Comparison of ENCODE assay signal across 8 cellular contexts in the genomic region with DNA sequence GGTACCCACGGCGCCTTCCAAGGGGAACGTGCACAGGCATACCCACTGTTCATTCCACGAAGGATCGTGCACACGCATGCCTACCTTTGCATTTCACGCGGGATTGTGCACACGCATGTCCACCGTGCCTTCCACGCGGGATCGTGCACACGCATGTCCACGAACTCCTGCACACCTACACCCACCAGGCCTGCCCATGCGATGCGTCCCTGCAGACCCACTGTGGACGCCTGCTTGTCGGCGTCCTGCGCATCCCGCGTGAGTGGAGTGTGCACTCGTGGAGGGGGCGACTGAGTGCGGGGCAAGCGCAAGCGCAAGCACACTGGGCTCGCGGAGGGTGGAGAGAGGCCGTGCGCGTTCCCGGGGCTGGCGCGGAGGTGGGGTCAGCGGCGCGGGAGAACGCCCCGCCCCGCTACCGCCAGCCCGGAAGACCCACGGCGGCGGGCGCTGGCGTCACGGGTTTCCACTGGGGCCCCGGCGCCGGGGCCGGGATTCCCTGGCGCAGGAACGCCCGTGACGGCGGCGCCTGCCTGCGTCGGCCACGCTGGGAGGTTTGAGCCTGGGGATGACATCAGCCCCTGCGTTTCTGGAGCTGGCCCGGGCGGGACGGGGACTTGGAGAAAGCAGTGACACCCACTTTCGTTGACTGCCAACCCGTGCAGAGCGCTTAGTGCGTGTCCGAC. TPM values are rescaled to one million over a fixed set of nuclear protein-coding genes. Genes with fewer than 3 reads are reported as not detected.
DNase-seq lines count a peak whose midpoint lies in the region; ATAC-seq and TF ChIP-seq lines count a peak whose summit lies in the region.

No MANE protein-coding gene starts in this region.

- no peaks in the 10 kb centered on the region for H3K9me3 ChIP-seq in ovary

- DNase-seq in AG20443 (ENCODE audit: low spot score) (peak; percentile 89), GM23338 (ENCODE audit: low spot score) (peak; percentile 63), SK-MEL-5 (ENCODE audit: low read depth, low spot score) (peak; percentile 60), amniotic stem cell (lab: John Stamatoyannopoulos, UW) (peak; percentile 55), left cardiac atrium (peak; percentile 91), ovary (peak; percentile 65 to 82 (median 76)), NCI-H510A (lab: John Stamatoyannopoulos, UW) (no peak)

- TF ChIP-seq CTCF in GM23338 (conservative IDR thresholded peaks at IDR 0.05; ENCODE audit: low read depth in 2 of 2) (no peak), ovary (IDR thresholded peaks at IDR 0.05) (no peak)

- peaks cover 34% of the 10 kb centered on the region for H3K27me3 ChIP-seq in GM23338 (ENCODE audit: insufficient read depth)
- H3K27me3 ChIP-seq in ovary: no peaks in the 10 kb centered on the region

- no peaks in the 10 kb centered on the region for H3K36me3 ChIP-seq in GM23338 (ENCODE audit: insufficient read depth)
- H3K36me3 ChIP-seq in ovary: no peaks in the 10 kb centered on the region

- no peaks in the 10 kb centered on the region for H3K36me3 Mint-ChIP-seq in GM23338 (ENCODE audit: low read depth)

- H3K4me3 ChIP-seq in GM23338 (peak overlapping the region; percentile 60), ovary (peak overlapping the region; percentile 51)

- peak overlapping the region; percentile 66 for H3K4me3 Mint-ChIP-seq in GM23338

- H3K4me1 ChIP-seq in GM23338 (ENCODE audit: insufficient read depth): peaks cover 9% of the 10 kb centered on the region; the same call in 1 of the 2 replicates
- H3K4me1 ChIP-seq in ovary (ENCODE audit: insufficient read depth): peaks cover 11% of the 10 kb centered on the region

- no peaks in the 10 kb centered on the region for H3K9me2 ChIP-seq in GM23338 (ENCODE audit: insufficient read depth)

- H3K4me2 ChIP-seq in GM23338: peak overlapping the region; percentile 78

- in situ Hi-C loops in SK-MEL-5 (cut with HindIII; ENCODE audit: low pct_unique_long_range_greater_than_20kb, low sequenced_read_pairs): no loop called here

- H3K27ac Mint-ChIP-seq in GM23338: no peak overlapping the region

- peak overlapping the region; percentile 81 for H2AFZ ChIP-seq in GM23338

- 1 to 2% (median 1%) methylated on average over 61 to 72 of the region's 72 CpGs for WGBS in ovary, 3 donors

- intact Hi-C loops in left cardiac atrium (cut with DNase I): loop anchor here (5.0 kb wide), 2 partner anchors 43 to 48 kb away; no protein-coding TSS in a partner anchor
- intact Hi-C loops in ovary (cut with DNase I): loop anchor here in 2 of 4 donors (5.0 to 10.0 kb wide), 2 partner anchors 50 to 83 kb away; no protein-coding TSS in a partner anchor

- no peaks in the 10 kb centered on the region for H3K9me3 Mint-ChIP-seq in GM23338

- H3K27ac ChIP-seq in GM23338 (ENCODE audit: low read depth): no peak overlapping the region
- H3K27ac ChIP-seq in ovary: no peak overlapping the region

- no peak for TF ChIP-seq EP300 in ovary (IDR thresholded peaks at IDR 0.05)

- peaks cover 43% of the 10 kb centered on the region for H3K27me3 Mint-ChIP-seq in GM23338 (ENCODE audit: insufficient read depth, low read depth, poor library complexity)

- H3F3A ChIP-seq in GM23338 (replicated peaks; ENCODE audit: low read depth): 0 out of 2 replicates have a peak, but pooled peaks cover 2% of the 10 kb centered on the region

- no peak for TF ChIP-seq POLR2A in ovary (IDR thresholded peaks at IDR 0.05)

- ATAC-seq in GM23338 (peak; percentile 60), left cardiac atrium (peak; percentile 84 to 86), HG03457 (IDR thresholded peaks at IDR 0.05; ENCODE audit: unreplicated experiment) (no peak)

- H3K4me1 Mint-ChIP-seq in GM23338: peaks cover 19% of the 10 kb centered on the region; the same call in 2 of the 3 replicates

- no peaks in the 10 kb centered on the region for H3K79me2 ChIP-seq in GM23338 (replicated peaks; ENCODE audit: insufficient read depth)

- no peaks in the 10 kb centered on the region for H4K20me1 ChIP-seq in GM23338 (replicated peaks; ENCODE audit: insufficient read depth)

TF ChIP-seq in GM23338, 12 proteins besides CTCF, POLR2A, EP300 and RAD21 (continues in another document):
- TF ChIP-seq ZNF114 (CRISPR knock-in tag; IDR thresholded peaks at IDR 0.05): no peak
- TF ChIP-seq, protein P1, sequence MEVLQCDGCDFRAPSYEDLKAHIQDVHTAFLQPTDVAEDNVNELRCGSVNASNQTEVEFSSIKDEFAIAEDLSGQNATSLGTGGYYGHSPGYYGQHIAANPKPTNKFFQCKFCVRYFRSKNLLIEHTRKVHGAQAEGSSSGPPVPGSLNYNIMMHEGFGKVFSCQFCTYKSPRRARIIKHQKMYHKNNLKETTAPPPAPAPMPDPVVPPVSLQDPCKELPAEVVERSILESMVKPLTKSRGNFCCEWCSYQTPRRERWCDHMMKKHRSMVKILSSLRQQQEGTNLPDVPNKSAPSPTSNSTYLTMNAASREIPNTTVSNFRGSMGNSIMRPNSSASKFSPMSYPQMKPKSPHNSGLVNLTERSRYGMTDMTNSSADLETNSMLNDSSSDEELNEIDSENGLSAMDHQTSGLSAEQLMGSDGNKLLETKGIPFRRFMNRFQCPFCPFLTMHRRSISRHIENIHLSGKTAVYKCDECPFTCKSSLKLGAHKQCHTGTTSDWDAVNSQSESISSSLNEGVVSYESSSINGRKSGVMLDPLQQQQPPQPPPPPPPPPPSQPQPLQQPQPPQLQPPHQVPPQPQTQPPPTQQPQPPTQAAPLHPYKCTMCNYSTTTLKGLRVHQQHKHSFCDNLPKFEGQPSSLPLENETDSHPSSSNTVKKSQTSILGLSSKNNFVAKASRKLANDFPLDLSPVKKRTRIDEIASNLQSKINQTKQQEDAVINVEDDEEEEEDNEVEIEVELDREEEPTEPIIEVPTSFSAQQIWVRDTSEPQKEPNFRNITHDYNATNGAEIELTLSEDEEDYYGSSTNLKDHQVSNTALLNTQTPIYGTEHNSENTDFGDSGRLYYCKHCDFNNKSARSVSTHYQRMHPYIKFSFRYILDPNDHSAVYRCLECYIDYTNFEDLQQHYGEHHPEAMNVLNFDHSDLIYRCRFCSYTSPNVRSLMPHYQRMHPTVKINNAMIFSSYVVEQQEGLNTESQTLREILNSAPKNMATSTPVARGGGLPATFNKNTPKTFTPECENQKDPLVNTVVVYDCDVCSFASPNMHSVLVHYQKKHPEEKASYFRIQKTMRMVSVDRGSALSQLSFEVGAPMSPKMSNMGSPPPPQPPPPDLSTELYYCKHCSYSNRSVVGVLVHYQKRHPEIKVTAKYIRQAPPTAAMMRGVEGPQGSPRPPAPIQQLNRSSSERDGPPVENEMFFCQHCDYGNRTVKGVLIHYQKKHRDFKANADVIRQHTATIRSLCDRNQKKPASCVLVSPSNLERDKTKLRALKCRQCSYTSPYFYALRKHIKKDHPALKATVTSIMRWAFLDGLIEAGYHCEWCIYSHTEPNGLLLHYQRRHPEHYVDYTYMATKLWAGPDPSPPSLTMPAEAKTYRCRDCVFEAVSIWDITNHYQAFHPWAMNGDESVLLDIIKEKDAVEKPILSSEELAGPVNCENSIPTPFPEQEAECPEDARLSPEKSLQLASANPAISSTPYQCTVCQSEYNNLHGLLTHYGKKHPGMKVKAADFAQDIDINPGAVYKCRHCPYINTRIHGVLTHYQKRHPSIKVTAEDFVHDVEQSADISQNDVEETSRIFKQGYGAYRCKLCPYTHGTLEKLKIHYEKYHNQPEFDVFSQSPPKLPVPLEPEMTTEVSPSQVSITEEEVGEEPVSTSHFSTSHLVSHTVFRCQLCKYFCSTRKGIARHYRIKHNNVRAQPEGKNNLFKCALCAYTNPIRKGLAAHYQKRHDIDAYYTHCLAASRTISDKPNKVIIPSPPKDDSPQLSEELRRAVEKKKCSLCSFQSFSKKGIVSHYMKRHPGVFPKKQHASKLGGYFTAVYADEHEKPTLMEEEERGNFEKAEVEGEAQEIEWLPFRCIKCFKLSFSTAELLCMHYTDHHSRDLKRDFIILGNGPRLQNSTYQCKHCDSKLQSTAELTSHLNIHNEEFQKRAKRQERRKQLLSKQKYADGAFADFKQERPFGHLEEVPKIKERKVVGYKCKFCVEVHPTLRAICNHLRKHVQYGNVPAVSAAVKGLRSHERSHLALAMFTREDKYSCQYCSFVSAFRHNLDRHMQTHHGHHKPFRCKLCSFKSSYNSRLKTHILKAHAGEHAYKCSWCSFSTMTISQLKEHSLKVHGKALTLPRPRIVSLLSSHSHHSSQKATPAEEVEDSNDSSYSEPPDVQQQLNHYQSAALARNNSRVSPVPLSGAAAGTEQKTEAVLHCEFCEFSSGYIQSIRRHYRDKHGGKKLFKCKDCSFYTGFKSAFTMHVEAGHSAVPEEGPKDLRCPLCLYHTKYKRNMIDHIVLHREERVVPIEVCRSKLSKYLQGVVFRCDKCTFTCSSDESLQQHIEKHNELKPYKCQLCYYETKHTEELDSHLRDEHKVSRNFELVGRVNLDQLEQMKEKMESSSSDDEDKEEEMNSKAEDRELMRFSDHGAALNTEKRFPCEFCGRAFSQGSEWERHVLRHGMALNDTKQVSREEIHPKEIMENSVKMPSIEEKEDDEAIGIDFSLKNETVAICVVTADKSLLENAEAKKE (CRISPR knock-in tag; IDR thresholded peaks at IDR 0.05): no peak
- TF ChIP-seq, protein P2, sequence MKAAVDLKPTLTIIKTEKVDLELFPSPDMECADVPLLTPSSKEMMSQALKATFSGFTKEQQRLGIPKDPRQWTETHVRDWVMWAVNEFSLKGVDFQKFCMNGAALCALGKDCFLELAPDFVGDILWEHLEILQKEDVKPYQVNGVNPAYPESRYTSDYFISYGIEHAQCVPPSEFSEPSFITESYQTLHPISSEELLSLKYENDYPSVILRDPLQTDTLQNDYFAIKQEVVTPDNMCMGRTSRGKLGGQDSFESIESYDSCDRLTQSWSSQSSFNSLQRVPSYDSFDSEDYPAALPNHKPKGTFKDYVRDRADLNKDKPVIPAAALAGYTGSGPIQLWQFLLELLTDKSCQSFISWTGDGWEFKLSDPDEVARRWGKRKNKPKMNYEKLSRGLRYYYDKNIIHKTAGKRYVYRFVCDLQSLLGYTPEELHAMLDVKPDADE (IDR thresholded peaks at IDR 0.05): no peak

RNA-seq across cellular contexts. Expression of a gene that starts 18.7 kb away (rescaled TPM):
- 12.3 and 15.2 TPM in 2 replicates for total RNA-seq in GM23338 (2014; rRNA removed; shearing (Covaris generic))
- 15.8 and 16.6 TPM in 2 replicates for polyA plus RNA-seq in GM23338 (2016; fragmentation: Nextera tagmentation; extraction: Ambion mirVana)
- 4.0 TPM in 2 replicates for total RNA-seq in SK-MEL-5 (2014; rRNA removed; shearing (Covaris generic))
- polyA plus RNA-seq in SK-MEL-5 (2015; cell fraction: cytosol; rRNA removed): 4.4 and 4.8 TPM in 2 replicates
- 1.9 and 3.6 TPM in 2 replicates for polyA plus RNA-seq in SK-MEL-5 (2015; cell fraction: nucleus; rRNA removed)
- total RNA-seq in left cardiac atrium: 100 to 1,000 TPM in 1 of 2 donors, 10 to 100 TPM in 1; 64.0 to 189 TPM
- 100 to 1,000 TPM in 2 of 7 donors, 10 to 100 TPM in 5; 47.0 to 414 (median 73.9) TPM for total RNA-seq in ovary
- polyA plus RNA-seq in ovary: 100 to 1,000 TPM in 1 of 2 donors, 10 to 100 TPM in 1; 17.8 to 120 TPM

RNA-seq across cellular contexts. Expression of a gene that starts 37.8 kb away (rescaled TPM):
- 190 and 255 TPM in 2 replicates for total RNA-seq in GM23338 (2014; rRNA removed; shearing (Covaris generic))
- polyA plus RNA-seq in GM23338 (2016; fragmentation: Nextera tagmentation; extraction: Ambion mirVana) (40.1 and 40.9 TPM in 2 replicates), ovary (10 to 100 TPM; 15.3 to 17.4 TPM)
- total RNA-seq in SK-MEL-5 (2014; rRNA removed; shearing (Covaris generic)): 52.1 and 52.6 TPM in 2 replicates
- polyA plus RNA-seq in SK-MEL-5 (2015; cell fraction: cytosol; rRNA removed): 74.5 and 94.3 TPM in 2 replicates
- 45.5 and 48.0 TPM in 2 replicates for polyA plus RNA-seq in SK-MEL-5 (2015; cell fraction: nucleus; rRNA removed)
- total RNA-seq in left cardiac atrium (10 to 100 TPM; 19.5 to 20.6 TPM), ovary (10 to 100 TPM in 6 of 7 donors, 1 to 10 TPM in 1; 8.0 to 40.9 (median 25.6) TPM)
